1 cellular context compared by ENCODE assay signal in the genomic region with DNA sequence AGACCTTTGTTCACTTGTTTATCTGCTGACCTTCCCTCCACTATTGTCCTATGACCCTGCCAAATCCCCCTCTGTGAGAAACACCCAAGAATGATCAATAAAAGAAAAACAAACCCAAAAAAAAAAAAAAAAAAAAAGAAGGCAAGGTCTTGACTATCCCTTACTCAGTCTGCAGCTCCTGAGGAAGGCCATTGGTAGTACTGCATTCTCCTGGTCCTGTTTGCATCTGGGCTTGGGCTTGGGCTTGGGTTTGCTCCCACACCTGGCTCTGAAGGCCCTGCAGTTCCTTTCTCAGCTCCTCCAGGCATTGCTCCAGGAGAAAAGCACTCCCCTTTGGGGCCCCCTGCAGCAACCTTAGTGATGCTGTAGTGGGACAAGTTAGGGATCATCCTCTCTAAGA.
TF ChIP-seq lines count a peak whose summit lies in the region.

No MANE protein-coding gene starts in this region.

TF ChIP-seq in HepG2, 621 proteins besides CTCF, POLR2A, EP300 and RAD21:
- TF ChIP-seq PAXIP1 (CRISPR knock-in tag; conservative IDR thresholded peaks at IDR 0.05): peak; percentile 27; the same call in 1 of the 2 replicates
- TF ChIP-seq HMG20B (CRISPR knock-in tag; conservative IDR thresholded peaks at IDR 0.05): no peak
- TF ChIP-seq BCL6 (CRISPR knock-in tag; IDR thresholded peaks at IDR 0.05): peak; percentile 79
- no peak for TF ChIP-seq ZNF7 (CRISPR knock-in tag; IDR thresholded peaks at IDR 0.05)
- no peak for TF ChIP-seq FOXO1 (CRISPR knock-in tag; IDR thresholded peaks at IDR 0.05)
- peak; percentile 72; the same call in 1 of the 2 replicates for TF ChIP-seq ZNF362 (CRISPR knock-in tag; IDR thresholded peaks at IDR 0.05; ENCODE audit: borderline replicate concordance)
- no peak for TF ChIP-seq ZBTB3 (CRISPR knock-in tag; IDR thresholded peaks at IDR 0.05; ENCODE audit: borderline replicate concordance, low read depth)
- TF ChIP-seq, protein P1, sequence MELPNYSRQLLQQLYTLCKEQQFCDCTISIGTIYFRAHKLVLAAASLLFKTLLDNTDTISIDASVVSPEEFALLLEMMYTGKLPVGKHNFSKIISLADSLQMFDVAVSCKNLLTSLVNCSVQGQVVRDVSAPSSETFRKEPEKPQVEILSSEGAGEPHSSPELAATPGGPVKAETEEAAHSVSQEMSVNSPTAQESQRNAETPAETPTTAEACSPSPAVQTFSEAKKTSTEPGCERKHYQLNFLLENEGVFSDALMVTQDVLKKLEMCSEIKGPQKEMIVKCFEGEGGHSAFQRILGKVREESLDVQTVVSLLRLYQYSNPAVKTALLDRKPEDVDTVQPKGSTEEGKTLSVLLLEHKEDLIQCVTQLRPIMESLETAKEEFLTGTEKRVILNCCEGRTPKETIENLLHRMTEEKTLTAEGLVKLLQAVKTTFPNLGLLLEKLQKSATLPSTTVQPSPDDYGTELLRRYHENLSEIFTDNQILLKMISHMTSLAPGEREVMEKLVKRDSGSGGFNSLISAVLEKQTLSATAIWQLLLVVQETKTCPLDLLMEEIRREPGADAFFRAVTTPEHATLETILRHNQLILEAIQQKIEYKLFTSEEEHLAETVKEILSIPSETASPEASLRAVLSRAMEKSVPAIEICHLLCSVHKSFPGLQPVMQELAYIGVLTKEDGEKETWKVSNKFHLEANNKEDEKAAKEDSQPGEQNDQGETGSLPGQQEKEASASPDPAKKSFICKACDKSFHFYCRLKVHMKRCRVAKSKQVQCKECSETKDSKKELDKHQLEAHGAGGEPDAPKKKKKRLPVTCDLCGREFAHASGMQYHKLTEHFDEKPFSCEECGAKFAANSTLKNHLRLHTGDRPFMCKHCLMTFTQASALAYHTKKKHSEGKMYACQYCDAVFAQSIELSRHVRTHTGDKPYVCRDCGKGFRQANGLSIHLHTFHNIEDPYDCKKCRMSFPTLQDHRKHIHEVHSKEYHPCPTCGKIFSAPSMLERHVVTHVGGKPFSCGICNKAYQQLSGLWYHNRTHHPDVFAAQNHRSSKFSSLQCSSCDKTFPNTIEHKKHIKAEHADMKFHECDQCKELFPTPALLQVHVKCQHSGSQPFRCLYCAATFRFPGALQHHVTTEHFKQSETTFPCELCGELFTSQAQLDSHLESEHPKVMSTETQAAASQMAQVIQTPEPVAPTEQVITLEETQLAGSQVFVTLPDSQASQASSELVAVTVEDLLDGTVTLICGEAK (IDR thresholded peaks at IDR 0.05): 0 out of 2 replicates have a peak, but pooled peaks have one; percentile 33
- TF ChIP-seq, protein P1 (CRISPR knock-in tag; IDR thresholded peaks at IDR 0.05): peak; percentile 80
- TF ChIP-seq, protein P2, sequence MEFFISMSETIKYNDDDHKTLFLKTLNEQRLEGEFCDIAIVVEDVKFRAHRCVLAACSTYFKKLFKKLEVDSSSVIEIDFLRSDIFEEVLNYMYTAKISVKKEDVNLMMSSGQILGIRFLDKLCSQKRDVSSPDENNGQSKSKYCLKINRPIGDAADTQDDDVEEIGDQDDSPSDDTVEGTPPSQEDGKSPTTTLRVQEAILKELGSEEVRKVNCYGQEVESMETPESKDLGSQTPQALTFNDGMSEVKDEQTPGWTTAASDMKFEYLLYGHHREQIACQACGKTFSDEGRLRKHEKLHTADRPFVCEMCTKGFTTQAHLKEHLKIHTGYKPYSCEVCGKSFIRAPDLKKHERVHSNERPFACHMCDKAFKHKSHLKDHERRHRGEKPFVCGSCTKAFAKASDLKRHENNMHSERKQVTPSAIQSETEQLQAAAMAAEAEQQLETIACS (CRISPR knock-in tag; IDR thresholded peaks at IDR 0.05): no peak
- no peak for TF ChIP-seq SCMH1 (CRISPR knock-in tag; IDR thresholded peaks at IDR 0.05; ENCODE audit: borderline replicate concordance)
- TF ChIP-seq FLYWCH1 (CRISPR knock-in tag; IDR thresholded peaks at IDR 0.05): no peak
- TF ChIP-seq YEATS4 (CRISPR knock-in tag; IDR thresholded peaks at IDR 0.05; ENCODE audit: borderline replicate concordance): no peak
- no peak for TF ChIP-seq NR2F1 (CRISPR knock-in tag; IDR thresholded peaks at IDR 0.05)
- no peak for TF ChIP-seq ESRRA (CRISPR knock-in tag; IDR thresholded peaks at IDR 0.05; ENCODE audit: low read depth)
- TF ChIP-seq ZNF205 (CRISPR knock-in tag; IDR thresholded peaks at IDR 0.05): no peak
- TF ChIP-seq HMGA1 (CRISPR knock-in tag; conservative IDR thresholded peaks at IDR 0.05): no peak
- TF ChIP-seq, protein P3, sequence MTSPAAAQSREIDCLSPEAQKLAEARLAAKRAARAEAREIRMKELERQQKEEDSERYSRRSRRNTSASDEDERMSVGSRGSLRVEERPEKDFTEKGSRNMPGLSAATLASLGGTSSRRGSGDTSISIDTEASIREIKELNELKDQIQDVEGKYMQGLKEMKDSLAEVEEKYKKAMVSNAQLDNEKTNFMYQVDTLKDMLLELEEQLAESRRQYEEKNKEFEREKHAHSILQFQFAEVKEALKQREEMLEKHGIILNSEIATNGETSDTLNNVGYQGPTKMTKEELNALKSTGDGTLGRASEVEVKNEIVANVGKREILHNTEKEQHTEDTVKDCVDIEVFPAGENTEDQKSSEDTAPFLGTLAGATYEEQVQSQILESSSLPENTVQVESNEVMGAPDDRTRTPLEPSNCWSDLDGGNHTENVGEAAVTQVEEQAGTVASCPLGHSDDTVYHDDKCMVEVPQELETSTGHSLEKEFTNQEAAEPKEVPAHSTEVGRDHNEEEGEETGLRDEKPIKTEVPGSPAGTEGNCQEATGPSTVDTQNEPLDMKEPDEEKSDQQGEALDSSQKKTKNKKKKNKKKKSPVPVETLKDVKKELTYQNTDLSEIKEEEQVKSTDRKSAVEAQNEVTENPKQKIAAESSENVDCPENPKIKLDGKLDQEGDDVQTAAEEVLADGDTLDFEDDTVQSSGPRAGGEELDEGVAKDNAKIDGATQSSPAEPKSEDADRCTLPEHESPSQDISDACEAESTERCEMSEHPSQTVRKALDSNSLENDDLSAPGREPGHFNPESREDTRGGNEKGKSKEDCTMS (CRISPR knock-in tag; conservative IDR thresholded peaks at IDR 0.05): no peak
- TF ChIP-seq DRAP1 (CRISPR knock-in tag; IDR thresholded peaks at IDR 0.05): no peak
- TF ChIP-seq SOX13 (IDR thresholded peaks at IDR 0.05): no peak
- peak in 1 of 2 experiments; percentile 36; a peak in 1 of 4 replicates for TF ChIP-seq SOX13 (CRISPR knock-in tag; conservative IDR thresholded peaks at IDR 0.05 in 1 of 2, IDR thresholded peaks at IDR 0.05 in 1 of 2)
- TF ChIP-seq SOX6 (IDR thresholded peaks at IDR 0.05): no peak
- TF ChIP-seq SOX6 (CRISPR knock-in tag; IDR thresholded peaks at IDR 0.05): peak; percentile 48; the same call in 1 of the 2 replicates
- TF ChIP-seq, protein P4, sequence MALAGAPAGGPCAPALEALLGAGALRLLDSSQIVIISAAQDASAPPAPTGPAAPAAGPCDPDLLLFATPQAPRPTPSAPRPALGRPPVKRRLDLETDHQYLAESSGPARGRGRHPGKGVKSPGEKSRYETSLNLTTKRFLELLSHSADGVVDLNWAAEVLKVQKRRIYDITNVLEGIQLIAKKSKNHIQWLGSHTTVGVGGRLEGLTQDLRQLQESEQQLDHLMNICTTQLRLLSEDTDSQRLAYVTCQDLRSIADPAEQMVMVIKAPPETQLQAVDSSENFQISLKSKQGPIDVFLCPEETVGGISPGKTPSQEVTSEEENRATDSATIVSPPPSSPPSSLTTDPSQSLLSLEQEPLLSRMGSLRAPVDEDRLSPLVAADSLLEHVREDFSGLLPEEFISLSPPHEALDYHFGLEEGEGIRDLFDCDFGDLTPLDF (CRISPR knock-in tag; IDR thresholded peaks at IDR 0.05): no peak
- TF ChIP-seq ZNF256 (CRISPR knock-in tag; conservative IDR thresholded peaks at IDR 0.05): no peak
- TF ChIP-seq, protein P5, sequence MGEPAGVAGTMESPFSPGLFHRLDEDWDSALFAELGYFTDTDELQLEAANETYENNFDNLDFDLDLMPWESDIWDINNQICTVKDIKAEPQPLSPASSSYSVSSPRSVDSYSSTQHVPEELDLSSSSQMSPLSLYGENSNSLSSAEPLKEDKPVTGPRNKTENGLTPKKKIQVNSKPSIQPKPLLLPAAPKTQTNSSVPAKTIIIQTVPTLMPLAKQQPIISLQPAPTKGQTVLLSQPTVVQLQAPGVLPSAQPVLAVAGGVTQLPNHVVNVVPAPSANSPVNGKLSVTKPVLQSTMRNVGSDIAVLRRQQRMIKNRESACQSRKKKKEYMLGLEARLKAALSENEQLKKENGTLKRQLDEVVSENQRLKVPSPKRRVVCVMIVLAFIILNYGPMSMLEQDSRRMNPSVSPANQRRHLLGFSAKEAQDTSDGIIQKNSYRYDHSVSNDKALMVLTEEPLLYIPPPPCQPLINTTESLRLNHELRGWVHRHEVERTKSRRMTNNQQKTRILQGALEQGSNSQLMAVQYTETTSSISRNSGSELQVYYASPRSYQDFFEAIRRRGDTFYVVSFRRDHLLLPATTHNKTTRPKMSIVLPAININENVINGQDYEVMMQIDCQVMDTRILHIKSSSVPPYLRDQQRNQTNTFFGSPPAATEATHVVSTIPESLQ (CRISPR knock-in tag; conservative IDR thresholded peaks at IDR 0.05): no peak
